ENCODE assay signal across 17 cellular contexts in the genomic region with DNA sequence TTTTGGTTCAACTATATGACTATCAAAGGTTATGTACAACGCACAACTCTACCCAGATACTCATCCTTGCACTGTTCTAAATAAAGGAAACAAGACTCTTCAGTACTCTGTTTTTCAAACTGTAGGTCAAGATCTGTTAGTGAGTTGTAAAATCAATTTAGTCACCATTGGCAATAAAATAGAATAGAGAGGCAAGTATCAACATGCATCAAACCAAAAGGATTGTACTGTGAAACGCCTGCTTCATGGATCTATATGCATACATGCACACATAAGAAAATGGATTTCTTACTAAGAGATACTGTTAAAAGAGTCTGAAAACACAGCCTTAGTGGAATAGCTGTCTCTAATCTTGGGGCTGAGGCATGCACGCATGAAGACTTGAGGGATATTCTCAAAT. TPM values are rescaled to one million over a fixed set of nuclear protein-coding genes. Genes with fewer than 3 reads are reported as not detected.
DNase-seq lines count a peak whose midpoint lies in the region; ATAC-seq, FAIRE-seq and TF ChIP-seq lines count a peak whose summit lies in the region.
"Had no signal": no experiment of that assay in that cellular context is flagged by ENCODE, and none has a peak within 500 bp of the region (broad histone marks: within the 10 kb centered on the region; RNA-seq: fewer than 3 reads in every experiment).

No MANE protein-coding gene starts in this region.

- peak; percentile 96 for FAIRE-seq in A549 (lab: Jason Lieb, UNC)
- FAIRE-seq: GM18507 had no signal

- H3K4me2 ChIP-seq in A549, result no peak overlapping the region
- no peak overlapping the region for H3K4me2 ChIP-seq in OCI-LY7 (ENCODE audit: low read length)
- H3K4me2 ChIP-seq in mammary epithelial cell (ENCODE audit: insufficient read depth, low read depth, low read length), result no peak overlapping the region

- H3K36me3 ChIP-seq in OCI-LY7 (ENCODE audit: insufficient read depth, low read length) (no peaks in the 10 kb centered on the region), mammary epithelial cell (ENCODE audit: insufficient read depth, low read length) (peaks cover 2% of the 10 kb centered on the region), esophagus squamous epithelium (peaks cover 0 to 11% (median 0%) of the 10 kb centered on the region in 3 donors)

- no peak for TF ChIP-seq RAD21 in A549 (conservative IDR thresholded peaks at IDR 0.05 in 1 of 2, IDR thresholded peaks at IDR 0.05 in 1 of 2)

- ATAC-seq in A549 (no peak; a peak in 2 of 6 replicates), HG03354 (IDR thresholded peaks at IDR 0.05; ENCODE audit: poor library complexity, severe bottlenecking, unreplicated experiment) (no peak)
- ATAC-seq: Panc1 had no signal

- no peak for DNase-seq in A549 (ENCODE audit: low read depth in 1 of 2, low spot score in 1 of 2)
- no peak for DNase-seq in OCI-LY7 (ENCODE audit: low spot score)
- DNase-seq in mammary epithelial cell, result peak; percentile 32
- DNase-seq in esophagus squamous epithelium (lab: John Stamatoyannopoulos, UW), result no peak
- DNase-seq in NAMALWA (ENCODE audit: low spot score), result no peak
- DNase-seq: Kasumi-1, MM.1S, NCI-H1092, NCI-H1436, NCI-H2107, NCI-H226, NCI-H510A treated with DMSO at 0.1 percent for 48 hours, NCI-H748 treated with DMSO at 0.1 percent for 48 hours had no signal

- intact Hi-C loops in OCI-LY7 (cut with micrococcal nuclease; ENCODE audit: unreplicated experiment), result no loop called here
- intact Hi-C loops in mammary epithelial cell (cut with micrococcal nuclease), result no loop called here
- intact Hi-C loops in esophagus squamous epithelium (cut with DNase I), result no loop called here

- H3K4me3 ChIP-seq in A549 (no peak overlapping the region), OCI-LY7 (ENCODE audit: low read depth, low read length, poor library complexity, severe bottlenecking) (no peak overlapping the region), mammary epithelial cell (replicated peaks in 1 of 3; ENCODE audit: insufficient read depth in 1 of 3, low read depth in 2 of 3, low read length in 3 of 3) (no peak overlapping the region), esophagus squamous epithelium (no peak overlapping the region)

- POLR2A ChIA-PET in A549 (lab: Yijun Ruan, JAX) (interaction anchor here (0.6 kb wide), 1 partner anchor 13 kb away, joined by 3 read pairs; no protein-coding TSS in a partner anchor), OCI-LY7 (lab: Charles Lee) (interaction anchor here (1.1 kb wide), 2 partner anchors 19 to 98 kb away, joined by 3 read pairs; no protein-coding TSS in a partner anchor)

- BruUV-seq in OCI-LY7 (replicated peaks; lab: Mats Ljungman, UMichigan), result TSS peak; percentile 34
- no TSS peak for BruUV-seq in mammary epithelial cell (replicated peaks; lab: Mats Ljungman, UMichigan)

- H3K4me1 ChIP-seq in A549 (no peaks in the 10 kb centered on the region), OCI-LY7 (ENCODE audit: insufficient read depth, low read length, poor library complexity, severe bottlenecking) (no peaks in the 10 kb centered on the region), mammary epithelial cell (ENCODE audit: insufficient read depth, low read length) (peaks cover 5% of the 10 kb centered on the region), esophagus squamous epithelium (peaks cover 0 to 10% (median 8%) of the 10 kb centered on the region in 3 donors)

- H3K9me2 ChIP-seq in OCI-LY7 (ENCODE audit: insufficient read depth, low read length), result no peaks in the 10 kb centered on the region

- no peak overlapping the region for H3K27ac ChIP-seq in A549
- no peak overlapping the region for H3K27ac ChIP-seq in OCI-LY7 (ENCODE audit: low read depth, low read length, poor library complexity, severe bottlenecking)
- H3K27ac ChIP-seq in mammary epithelial cell (ENCODE audit: insufficient read depth, low read depth, low read length), result no peak overlapping the region
- H3K27ac ChIP-seq in esophagus squamous epithelium, result no peak overlapping the region
- H3K27ac ChIP-seq: C4-2B had no signal

- no peaks in the 10 kb centered on the region for H3K9me3 ChIP-seq in A549
- no peaks in the 10 kb centered on the region for H3K9me3 ChIP-seq in OCI-LY7 (ENCODE audit: low read length)
- no peaks in the 10 kb centered on the region for H3K9me3 ChIP-seq in mammary epithelial cell (replicated peaks; ENCODE audit: insufficient read depth, low read length)
- H3K9me3 ChIP-seq in esophagus squamous epithelium, result no peaks in the 10 kb centered on the region

- in situ Hi-C loops in mammary epithelial cell (cut with MboI; ENCODE audit: low sequenced_read_pairs in 2 of 2), result no loop called here

- H2AFZ ChIP-seq in OCI-LY7 (ENCODE audit: low read length), result no peak overlapping the region
- no peak overlapping the region for H2AFZ ChIP-seq in mammary epithelial cell (ENCODE audit: low read depth, low read length)

- no peak overlapping the region for H3K9ac ChIP-seq in mammary epithelial cell (ENCODE audit: insufficient read depth, low read length)

- H4K20me1 ChIP-seq in OCI-LY7 (ENCODE audit: insufficient read depth, low read length) (no peaks in the 10 kb centered on the region), mammary epithelial cell (ENCODE audit: insufficient read depth, low read length) (no peaks in the 10 kb centered on the region)

- no peak for TF ChIP-seq EP300 in A549 (IDR thresholded peaks at IDR 0.05)

- H3K79me2 ChIP-seq in OCI-LY7 (ENCODE audit: insufficient read depth, low read depth, low read length) (no peaks in the 10 kb centered on the region), mammary epithelial cell (ENCODE audit: insufficient read depth, low read length) (no peaks in the 10 kb centered on the region)

- WGBS in A549 (ENCODE audit: missing lambda C conversion rate), result 89% methylated on average over 3 of the region's 3 CpGs
- WGBS in mammary epithelial cell (ENCODE audit: low coverage, missing lambda C conversion rate), result 16% methylated on average over 3 of the region's 3 CpGs
- WGBS in esophagus squamous epithelium, 2 donors, result 51 to 59% methylated on average over 3 of the region's 3 CpGs

- no peak for TF ChIP-seq CTCF in A549 (IDR thresholded peaks at IDR 0.05)
- TF ChIP-seq CTCF in OCI-LY7 (conservative IDR thresholded peaks at IDR 0.05; ENCODE audit: low read length), result no peak
- TF ChIP-seq CTCF in mammary epithelial cell (conservative IDR thresholded peaks at IDR 0.05 in 1 of 2, IDR thresholded peaks at IDR 0.05 in 1 of 2; ENCODE audit: extremely low read depth in 1 of 2, insufficient read depth in 1 of 2, low read depth in 1 of 2, low read length in 2 of 2), result no peak
- TF ChIP-seq CTCF in esophagus squamous epithelium (IDR thresholded peaks at IDR 0.05), result no peak

- CTCF ChIA-PET in A549 (lab: Yijun Ruan, JAX) (interaction anchor here (0.6 to 1.7 kb wide), 4 partner anchors 9 to 101 kb away, joined by 3 to 4 read pairs (median 3); no protein-coding TSS in a partner anchor), OCI-LY7 (lab: Charles Lee; ENCODE audit: unreplicated experiment) (no interaction called here), mammary epithelial cell (lab: Charles Lee; ENCODE audit: low non-redundant PET) (no interaction called here)

- TF ChIP-seq POLR2A in A549 (IDR thresholded peaks at IDR 0.05; ENCODE audit: low read length), result no peak
- no peak for TF ChIP-seq POLR2A in esophagus squamous epithelium (IDR thresholded peaks at IDR 0.05)

- dilution Hi-C loops in mammary epithelial cell (cut with HindIII; ENCODE audit: low sequenced_read_pairs), result no loop called here

- H3K27me3 ChIP-seq in mammary epithelial cell (ENCODE audit: insufficient read depth, low read length), result no peaks in the 10 kb centered on the region
- no peaks in the 10 kb centered on the region for H3K27me3 ChIP-seq in esophagus squamous epithelium

RNA-seq across cellular contexts. Expression of a gene that starts 10.5 kb away (rescaled TPM):
- polyA plus RNA-seq in A549 (2011; rRNA removed) (3.8 and 5.3 TPM in 2 replicates), A549 (2017; fragmentation: RNase III; extraction: RNeasy Plus Mini Kit Qiagen cat#74134 plus additional on column Dnase treatment) (2.8 to 4.2 TPM (median 3.8 TPM) in 3 replicates), mammary epithelial cell (2.6 TPM)
- polyA plus RNA-seq in A549 (2012; cell fraction: cytosol; rRNA removed), result 4.1 and 5.5 TPM in 2 replicates
- polyA plus RNA-seq in A549 (2012; cell fraction: nucleus; rRNA removed), result 11.4 and 13.2 TPM in 2 replicates
- polyA minus RNA-seq in A549 (2011; rRNA and poly(A)+ RNA removed), result 5.5 and 5.6 TPM in 2 replicates
- 4.5 and 4.7 TPM in 2 replicates for total RNA-seq in OCI-LY7 (2014; rRNA removed; shearing (Covaris generic))
- total RNA-seq in OCI-LY7 (2022) (4.2 and 5.0 TPM in 2 replicates), mammary epithelial cell (10 to 100 TPM in 1 of 2 donors, 1 to 10 TPM in 1; 7.7 to 16.3 TPM), esophagus squamous epithelium (1 to 10 TPM; 1.1 to 6.3 (median 4.4) TPM)
- polyA minus RNA-seq in mammary epithelial cell, result 3.3 TPM

RNA-seq across cellular contexts. Expression of a gene that starts 20.6 kb away (rescaled TPM):
- polyA plus RNA-seq in A549 (2011; rRNA removed) (54.2 and 87.4 TPM in 2 replicates), A549 (2017; fragmentation: RNase III; extraction: RNeasy Plus Mini Kit Qiagen cat#74134 plus additional on column Dnase treatment) (104 to 123 TPM (median 120 TPM) in 3 replicates), mammary epithelial cell (35.7 TPM)
- polyA plus RNA-seq in A549 (2012; cell fraction: cytosol; rRNA removed), result 69.7 and 89.1 TPM in 2 replicates
- 63.4 and 63.6 TPM in 2 replicates for polyA plus RNA-seq in A549 (2012; cell fraction: nucleus; rRNA removed)
- polyA minus RNA-seq in A549 (2011; rRNA and poly(A)+ RNA removed), result 26.4 and 30.7 TPM in 2 replicates
- 35.5 and 37.7 TPM in 2 replicates for total RNA-seq in OCI-LY7 (2014; rRNA removed; shearing (Covaris generic))
- total RNA-seq in OCI-LY7 (2022) (52.0 and 55.0 TPM in 2 replicates), mammary epithelial cell (10 to 100 TPM; 25.2 to 59.1 TPM), esophagus squamous epithelium (10 to 100 TPM; 59.2 to 71.7 (median 66.4) TPM)
- polyA minus RNA-seq in mammary epithelial cell, result 39.0 TPM

RNA-seq across cellular contexts. Expression of a gene that starts 24.2 kb away (rescaled TPM):
- polyA plus RNA-seq in A549 (2011; rRNA removed), result 39.5 and 43.4 TPM in 2 replicates
- polyA plus RNA-seq in A549 (2012; cell fraction: cytosol; rRNA removed), result 17.3 and 21.1 TPM in 2 replicates
- polyA plus RNA-seq in A549 (2012; cell fraction: nucleus; rRNA removed), result 15.5 and 24.5 TPM in 2 replicates
- 33.0 to 36.4 TPM (median 33.9 TPM) in 3 replicates for polyA plus RNA-seq in A549 (2017; fragmentation: RNase III; extraction: RNeasy Plus Mini Kit Qiagen cat#74134 plus additional on column Dnase treatment)
- polyA minus RNA-seq in A549 (2011; rRNA and poly(A)+ RNA removed), result 30.7 and 32.9 TPM in 2 replicates
- total RNA-seq in OCI-LY7 (2014; rRNA removed; shearing (Covaris generic)), result 15.7 and 18.1 TPM in 2 replicates
- total RNA-seq in OCI-LY7 (2022), result 15.7 and 15.8 TPM in 2 replicates
- 10 to 100 TPM; 13.4 to 15.0 TPM for total RNA-seq in mammary epithelial cell
- 15.5 TPM for polyA plus RNA-seq in mammary epithelial cell
- 43.8 TPM for polyA minus RNA-seq in mammary epithelial cell
- total RNA-seq in esophagus squamous epithelium, result 10 to 100 TPM; 13.4 to 19.8 (median 16.5) TPM

RNA-seq across cellular contexts. Expression of a gene that starts 24.2 kb away (rescaled TPM):
- polyA plus RNA-seq in A549 (2011; rRNA removed) (3.4 and 4.3 TPM in 2 replicates), A549 (2017; fragmentation: RNase III; extraction: RNeasy Plus Mini Kit Qiagen cat#74134 plus additional on column Dnase treatment) (4.0 to 5.3 TPM (median 4.2 TPM) in 3 replicates), mammary epithelial cell (3.5 TPM)
- polyA plus RNA-seq in A549 (2012; cell fraction: cytosol; rRNA removed), result 2.3 and 3.1 TPM in 2 replicates
- polyA plus RNA-seq in A549 (2012; cell fraction: nucleus; rRNA removed), result 4.7 and 4.8 TPM in 2 replicates
- 6.7 and 6.9 TPM in 2 replicates for polyA minus RNA-seq in A549 (2011; rRNA and poly(A)+ RNA removed)
- 3.2 and 4.1 TPM in 2 replicates for total RNA-seq in OCI-LY7 (2014; rRNA removed; shearing (Covaris generic))
- total RNA-seq in OCI-LY7 (2022) (5.2 and 5.3 TPM in 2 replicates), mammary epithelial cell (1 to 10 TPM; 4.8 to 5.6 TPM), esophagus squamous epithelium (1 to 10 TPM; 3.0 to 5.1 (median 3.5) TPM)
- 6.9 TPM for polyA minus RNA-seq in mammary epithelial cell

RNA-seq across cellular contexts. Expression of a gene that starts 25.4 kb away (rescaled TPM):
- polyA plus RNA-seq in A549 (2011; rRNA removed), result 54.0 and 55.9 TPM in 2 replicates
- polyA plus RNA-seq in A549 (2012; cell fraction: cytosol; rRNA removed), result 89.4 and 109 TPM in 2 replicates
- 138 and 142 TPM in 2 replicates for polyA plus RNA-seq in A549 (2012; cell fraction: nucleus; rRNA removed)
- 102 to 106 TPM (median 103 TPM) in 3 replicates for polyA plus RNA-seq in A549 (2017; fragmentation: RNase III; extraction: RNeasy Plus Mini Kit Qiagen cat#74134 plus additional on column Dnase treatment)
- 17.0 and 24.3 TPM in 2 replicates for polyA minus RNA-seq in A549 (2011; rRNA and poly(A)+ RNA removed)
- 58.0 and 66.4 TPM in 2 replicates for total RNA-seq in OCI-LY7 (2014; rRNA removed; shearing (Covaris generic))
- total RNA-seq in OCI-LY7 (2022), result 54.4 and 62.4 TPM in 2 replicates
- 10 to 100 TPM; 29.2 to 68.7 TPM for total RNA-seq in mammary epithelial cell
- 37.5 TPM for polyA plus RNA-seq in mammary epithelial cell
- polyA minus RNA-seq in mammary epithelial cell, result 19.0 TPM
- 10 to 100 TPM; 47.1 to 54.5 (median 48.7) TPM for total RNA-seq in esophagus squamous epithelium
